13 cellular contexts compared by ENCODE assay signal in genomic region chr10:86298501-86299001, GRCh38.
DNase-seq lines count a peak whose midpoint lies in the region; ATAC-seq and TF ChIP-seq lines count a peak whose summit lies in the region.
"Had no signal": no experiment of that assay in that cellular context is flagged by ENCODE, and none has a peak within 500 bp of the region (broad histone marks: within the 10 kb centered on the region; RNA-seq: fewer than 3 reads in every experiment).

No MANE protein-coding gene starts in this region.

- H3K4me2 ChIP-seq in H9 (ENCODE audit: insufficient read depth, insufficient read length, low read length) (no peak overlapping the region), hepatocyte (no peak overlapping the region)
- H3K4me2 ChIP-seq: PC-9 had no signal

- no peak overlapping the region for H2AK5ac ChIP-seq in H9 (ENCODE audit: insufficient read length, low read length)

- WGBS in H9 (ENCODE audit: extremely low coverage, insufficient read length, low lambda C conversion rate): no CpG with 5 or more reads among the region's 9 CpGs
- 71 to 84% methylated on average over 5 to 9 of the region's 9 CpGs for WGBS in testis, 2 donors
- WGBS in hepatocyte (ENCODE audit: low lambda C conversion rate, missing lambda C conversion rate): 80% methylated on average over 9 of the region's 9 CpGs

- H3K18ac ChIP-seq in H9 (ENCODE audit: insufficient read length, low read depth, low read length): no peak overlapping the region

- no peaks in the 10 kb centered on the region for H3K4me1 ChIP-seq in H9 (ENCODE audit: insufficient read depth, low read length)
- H3K4me1 ChIP-seq in RWPE2 (ENCODE audit: insufficient read depth, poor library complexity, severe bottlenecking): no peaks in the 10 kb centered on the region
- H3K4me1 ChIP-seq in testis: no peaks in the 10 kb centered on the region
- no peaks in the 10 kb centered on the region for H3K4me1 ChIP-seq in hepatocyte (ENCODE audit: insufficient read depth)
- H3K4me1 ChIP-seq: Caco-2 had no signal

- H4K5ac ChIP-seq in H9 (ENCODE audit: insufficient read length, low read depth, low read length): no peak overlapping the region

- H4K20me1 ChIP-seq in H9 (ENCODE audit: control insufficient read depth, insufficient read depth, insufficient read length) (no peaks in the 10 kb centered on the region), hepatocyte (ENCODE audit: insufficient read depth, poor library complexity, severe bottlenecking) (no peaks in the 10 kb centered on the region)

- no peak overlapping the region for H3T11ph ChIP-seq in H9 (ENCODE audit: low read length)

- peak overlapping the region in 1 of 3 experiments; percentile 64; a peak in 1 of 7 replicates for H3K27ac Mint-ChIP-seq in H9
- H3K27ac Mint-ChIP-seq: CD4-positive, CD25-positive, alpha-beta regulatory T cell had no signal

- TF ChIP-seq POLR2A in testis (IDR thresholded peaks at IDR 0.05): no peak

- no peak overlapping the region for H3K4ac ChIP-seq in H9 (ENCODE audit: low read depth, low read length)

- no peaks in the 10 kb centered on the region for H3K36me3 Mint-ChIP-seq in H9 (ENCODE audit: insufficient read depth in 1 of 3, low read depth in 3 of 3)
- H3K36me3 Mint-ChIP-seq: CD4-positive, CD25-positive, alpha-beta regulatory T cell had no signal

- H3K4me3 Mint-ChIP-seq in H9: no peak overlapping the region
- H3K4me3 Mint-ChIP-seq: CD4-positive, CD25-positive, alpha-beta regulatory T cell had no signal

- H3K27ac ChIP-seq in H9 (ENCODE audit: insufficient read length, low read depth, low read length) (no peak overlapping the region), RWPE2 (ENCODE audit: poor library complexity, severe bottlenecking) (no peak overlapping the region), testis (no peak overlapping the region), hepatocyte (no peak overlapping the region)
- H3K27ac ChIP-seq: PC-9 had no signal

- no peak overlapping the region for H2BK5ac ChIP-seq in H9 (ENCODE audit: insufficient read length, low read length)

- H3K14ac ChIP-seq in H9 (ENCODE audit: insufficient read depth, low read length): no peak overlapping the region

- H3K23me2 ChIP-seq in H9 (ENCODE audit: insufficient read length, low read depth, low read length, poor library complexity, severe bottlenecking): no peaks in the 10 kb centered on the region

- H4K8ac ChIP-seq in H9 (replicated peaks; ENCODE audit: insufficient read length, low read depth, low read length): no peak overlapping the region

- no peak overlapping the region for H3K4me3 ChIP-seq in RWPE2 (ENCODE audit: severe bottlenecking)
- no peak overlapping the region for H3K4me3 ChIP-seq in testis
- H3K4me3 ChIP-seq in hepatocyte: no peak overlapping the region
- H3K4me3 ChIP-seq: PC-9 had no signal

- DNase-seq in H9 (peak; percentile 23), RWPE2 (ENCODE audit: low spot score) (peak; percentile 26), mesenteric fat pad (ENCODE audit: low spot score) (peak; percentile 85), testis (peak; percentile 1), NCI-H748 (lab: John Stamatoyannopoulos, UW; ENCODE audit: unreplicated experiment) (no peak), kidney glomerular epithelial cell (lab: John Stamatoyannopoulos, UW) (no peak), hepatocyte (ENCODE audit: low spot score) (no peak)
- DNase-seq: Caco-2; CD4-positive, CD25-positive, alpha-beta regulatory T cell; HCEC 1CT; NCI-H187 treated with DMSO at 0.1 percent for 48 hours; NCI-H82; PC-9 had no signal

- peaks cover 18 to 24% of the 10 kb centered on the region in 2 experiments for H3K4me1 Mint-ChIP-seq in H9
- H3K4me1 Mint-ChIP-seq: CD4-positive, CD25-positive, alpha-beta regulatory T cell had no signal

- H2BK20ac ChIP-seq in H9 (ENCODE audit: low read depth, low read length, poor library complexity, severe bottlenecking): no peak overlapping the region

- TF ChIP-seq CTCF in H9 (conservative IDR thresholded peaks at IDR 0.05): no peak
- no peak for TF ChIP-seq CTCF in RWPE2 (IDR thresholded peaks at IDR 0.05; ENCODE audit: poor library complexity, severe bottlenecking)
- TF ChIP-seq CTCF in testis (IDR thresholded peaks at IDR 0.05): no peak
- TF ChIP-seq CTCF in hepatocyte (IDR thresholded peaks at IDR 0.05; ENCODE audit: poor library complexity): no peak

- no peak overlapping the region for H3K23ac ChIP-seq in H9 (ENCODE audit: insufficient read length, low read depth, low read length)

- H3K79me2 ChIP-seq in H9 (ENCODE audit: insufficient read depth, low read length): no peaks in the 10 kb centered on the region
- no peaks in the 10 kb centered on the region for H3K79me2 ChIP-seq in hepatocyte

- H2AFZ ChIP-seq in H9 (ENCODE audit: low read length) (no peak overlapping the region), hepatocyte (no peak overlapping the region)
- H2AFZ ChIP-seq: PC-9 had no signal

- no peaks in the 10 kb centered on the region for H3K36me3 ChIP-seq in RWPE2 (ENCODE audit: low read depth)
- no peaks in the 10 kb centered on the region for H3K36me3 ChIP-seq in testis (ENCODE audit: low read depth, missing control alignments)
- H3K36me3 ChIP-seq in hepatocyte (replicated peaks; ENCODE audit: insufficient read depth, low read depth): no peaks in the 10 kb centered on the region

- no peak overlapping the region for H3K56ac ChIP-seq in H9 (ENCODE audit: insufficient read length, low read depth, low read length)

- H3K27me3 ChIP-seq in H9 (ENCODE audit: insufficient read depth, low read length): no peaks in the 10 kb centered on the region
- H3K27me3 ChIP-seq in RWPE2 (ENCODE audit: insufficient read depth, poor library complexity, severe bottlenecking): no peaks in the 10 kb centered on the region
- no peaks in the 10 kb centered on the region for H3K27me3 ChIP-seq in testis
- H3K27me3 ChIP-seq in hepatocyte: peaks cover 6% of the 10 kb centered on the region

- H2BK15ac ChIP-seq in H9 (ENCODE audit: low read depth, low read length): no peak overlapping the region

- H3K79me1 ChIP-seq in H9 (ENCODE audit: insufficient read depth, low read depth, low read length, poor library complexity, severe bottlenecking): no peaks in the 10 kb centered on the region

- H3K9me3 ChIP-seq in H9 (ENCODE audit: control insufficient read depth, low read depth, low read length) (no peaks in the 10 kb centered on the region), RWPE2 (ENCODE audit: severe bottlenecking) (no peaks in the 10 kb centered on the region), testis (no peaks in the 10 kb centered on the region), hepatocyte (ENCODE audit: low read depth) (no peaks in the 10 kb centered on the region)
- H3K9me3 ChIP-seq: Caco-2 had no signal

- H3K27me3 Mint-ChIP-seq in H9 (ENCODE audit: low read depth): peaks cover 19% of the 10 kb centered on the region

- H3K9me2 ChIP-seq in hepatocyte (replicated peaks; ENCODE audit: insufficient read depth): no peaks in the 10 kb centered on the region

- H2BK12ac ChIP-seq in H9 (ENCODE audit: insufficient read length, low read depth, low read length): no peak overlapping the region

- no peak for ATAC-seq in RWPE2 (ENCODE audit: low read depth)

- H3K9ac ChIP-seq in H9 (ENCODE audit: extremely low read depth, insufficient read length, low read length): no peak overlapping the region

- no peaks in the 10 kb centered on the region for H3K9me3 Mint-ChIP-seq in H9
- H3K9me3 Mint-ChIP-seq: CD4-positive, CD25-positive, alpha-beta regulatory T cell had no signal

- intact Hi-C loops in testis (cut with DNase I; ENCODE audit: low total_unique reads): no loop called here

- no peak overlapping the region for H2BK120ac ChIP-seq in H9 (ENCODE audit: low read depth, low read length, poor library complexity, severe bottlenecking)

- no peak overlapping the region for H4K91ac ChIP-seq in H9 (ENCODE audit: insufficient read length, low read depth, low read length)

Comparison
In these comparisons a context has a peak if more than half of its experiments do, and no peak if none do; other contexts are left out.
1. DNase-seq: peak in H9 (single experiment), RWPE2 (single experiment), mesenteric fat pad (single experiment) and testis (single experiment); none in NCI-H748 (single experiment), kidney glomerular epithelial cell (single experiment) and hepatocyte (single experiment).